16 cellular contexts compared by ENCODE assay signal in genomic region chr9:121185774-121186403, GRCh38. TPM values are rescaled to one million over a fixed set of nuclear protein-coding genes. Genes with fewer than 3 reads are reported as not detected.
DNase-seq lines count a peak whose midpoint lies in the region; ATAC-seq and TF ChIP-seq lines count a peak whose summit lies in the region.
"Had no signal": no experiment of that assay in that cellular context is flagged by ENCODE, and none has a peak within 500 bp of the region (broad histone marks: within the 10 kb centered on the region; RNA-seq: fewer than 3 reads in every experiment).

No MANE protein-coding gene starts in this region.

- DNase-seq in activated naive CD4-positive, alpha-beta T cell treated with anti-CD3 and anti-CD28 coated beads, Interleukin-2, amount 50 U/mL, for 72 hours (ENCODE audit: low spot score in 2 of 2): no peak
- no peak for DNase-seq in activated naive CD4-positive, alpha-beta T cell treated with Interleukin-2 at 50 U/mL for 16 hours
- no peak for DNase-seq in central memory CD8-positive, alpha-beta T cell (ENCODE audit: low spot score in 2 of 2)
- no peak for DNase-seq in stimulated activated naive CD8-positive, alpha-beta T cell treated with anti-CD3 and anti-CD28 coated beads, Interleukin-15, amount 100 ng/mL, for 72 hours
- DNase-seq in pons (ENCODE audit: low spot score): no peak
- no peak for DNase-seq in caudate nucleus (lab: John Stamatoyannopoulos, UW)
- DNase-seq: activated effector memory CD4-positive, alpha-beta T cell treated with Interleukin-2 at 50 U/mL for 16 hours; brain microvascular endothelial cell; DMS 273 treated with DMSO at 0.1 percent for 48 hours; hippocampal formation; NCI-H1092; NCI-H748 treated with DMSO at 0.1 percent for 48 hours; SW 1271 had no signal

- no peak overlapping the region for H3K4me3 ChIP-seq in SU-DHL-6 (ENCODE audit: insufficient read depth, low read length, poor library complexity, severe bottlenecking)
- H3K4me3 ChIP-seq: tibial nerve had no signal

- no peaks in the 10 kb centered on the region for H3K27me3 Mint-ChIP-seq in central memory CD8-positive, alpha-beta T cell
- H3K27me3 Mint-ChIP-seq in stimulated activated naive CD8-positive, alpha-beta T cell treated with anti-CD3 and anti-CD28 coated beads, Interleukin-15, amount 100 ng/mL, for 72 hours: no peaks in the 10 kb centered on the region

- H3K27ac ChIP-seq in SU-DHL-6 (ENCODE audit: low read depth, low read length): peak overlapping the region; percentile 79
- no peak overlapping the region for H3K27ac ChIP-seq in caudate nucleus (ENCODE audit: low read depth, low read length)
- H3K27ac ChIP-seq: brain microvascular endothelial cell, tibial nerve had no signal

- H4K20me1 ChIP-seq in SU-DHL-6 (ENCODE audit: low read depth, low read length): peaks cover 5% of the 10 kb centered on the region

- H3K4me3 Mint-ChIP-seq in central memory CD8-positive, alpha-beta T cell: peak overlapping the region; percentile 9
- H3K4me3 Mint-ChIP-seq in stimulated activated naive CD8-positive, alpha-beta T cell treated with anti-CD3 and anti-CD28 coated beads, Interleukin-15, amount 100 ng/mL, for 72 hours: peak overlapping the region in 1 of 2 donors; percentile 28

- H3K27ac Mint-ChIP-seq in activated naive CD4-positive, alpha-beta T cell treated with anti-CD3 and anti-CD28 coated beads, Interleukin-2, amount 50 U/mL, for 72 hours: peak overlapping the region; percentile 40 to 81
- H3K27ac Mint-ChIP-seq in central memory CD8-positive, alpha-beta T cell (ENCODE audit: low read depth): peak overlapping the region; percentile 68
- peak overlapping the region; percentile 7 to 88 for H3K27ac Mint-ChIP-seq in stimulated activated naive CD8-positive, alpha-beta T cell treated with anti-CD3 and anti-CD28 coated beads, Interleukin-15, amount 100 ng/mL, for 72 hours

- H3K36me3 ChIP-seq in SU-DHL-6 (ENCODE audit: low read length): peaks cover 43% of the 10 kb centered on the region; the same call in 1 of the 2 replicates

- no peak overlapping the region for H3K9ac ChIP-seq in SU-DHL-6 (ENCODE audit: low read length)

- ATAC-seq in activated naive CD4-positive, alpha-beta T cell treated with anti-CD3 and anti-CD28 coated beads, Interleukin-2, amount 50 U/mL, for 72 hours: peak; percentile 22 to 63
- peak; percentile 36 for ATAC-seq in central memory CD8-positive, alpha-beta T cell (replicated peaks; ENCODE audit: extremely low read depth, poor library complexity, severe bottlenecking)
- peak; percentile 71 for ATAC-seq in stimulated activated naive CD8-positive, alpha-beta T cell treated with anti-CD3 and anti-CD28 coated beads, Interleukin-15, amount 100 ng/mL, for 72 hours
- ATAC-seq in GM21717 (IDR thresholded peaks at IDR 0.05; ENCODE audit: unreplicated experiment): no peak

- peaks cover 51% of the 10 kb centered on the region for H3F3A ChIP-seq in SU-DHL-6 (ENCODE audit: insufficient read depth)

- peaks cover 53% of the 10 kb centered on the region for H3K4me1 Mint-ChIP-seq in central memory CD8-positive, alpha-beta T cell
- H3K4me1 Mint-ChIP-seq in stimulated activated naive CD8-positive, alpha-beta T cell treated with anti-CD3 and anti-CD28 coated beads, Interleukin-15, amount 100 ng/mL, for 72 hours: peaks cover 66% of the 10 kb centered on the region

- no peak for TF ChIP-seq CTCF in SU-DHL-6 (IDR thresholded peaks at IDR 0.05; ENCODE audit: insufficient read depth, low read length, poor library complexity, severe bottlenecking)

- no peaks in the 10 kb centered on the region for H3K9me3 ChIP-seq in SU-DHL-6 (ENCODE audit: insufficient read depth, low read length)
- H3K9me3 ChIP-seq: tibial nerve had no signal

- H3K9me2 ChIP-seq in SU-DHL-6 (replicated peaks; ENCODE audit: insufficient read depth, low read length): no peaks in the 10 kb centered on the region

- H3K9me3 Mint-ChIP-seq in activated naive CD4-positive, alpha-beta T cell treated with anti-CD3 and anti-CD28 coated beads, Interleukin-2, amount 50 U/mL, for 72 hours: no peaks in the 10 kb centered on the region
- no peaks in the 10 kb centered on the region for H3K9me3 Mint-ChIP-seq in central memory CD8-positive, alpha-beta T cell
- H3K9me3 Mint-ChIP-seq in stimulated activated naive CD8-positive, alpha-beta T cell treated with anti-CD3 and anti-CD28 coated beads, Interleukin-15, amount 100 ng/mL, for 72 hours: no peaks in the 10 kb centered on the region

- H3K4me2 ChIP-seq in SU-DHL-6 (ENCODE audit: low read depth, low read length, poor library complexity, severe bottlenecking): peak overlapping the region; percentile 24

- H2AFZ ChIP-seq in SU-DHL-6 (ENCODE audit: low read depth, low read length, severe bottlenecking): no peak overlapping the region

- H3K27me3 ChIP-seq in SU-DHL-6 (ENCODE audit: low read length): no peaks in the 10 kb centered on the region
- H3K27me3 ChIP-seq: brain microvascular endothelial cell, tibial nerve had no signal

- H3K36me3 Mint-ChIP-seq in activated naive CD4-positive, alpha-beta T cell treated with anti-CD3 and anti-CD28 coated beads, Interleukin-2, amount 50 U/mL, for 72 hours: peaks cover 0 to 43% of the 10 kb centered on the region in 2 donors
- H3K36me3 Mint-ChIP-seq in central memory CD8-positive, alpha-beta T cell (ENCODE audit: insufficient read depth): peaks cover 48% of the 10 kb centered on the region

- peaks cover 83% of the 10 kb centered on the region for H3K79me2 ChIP-seq in SU-DHL-6 (ENCODE audit: insufficient read depth, low read length)

RNA-seq across cellular contexts. Expression of gene RAB14, which starts 15.8 kb away (rescaled TPM):
- 10 to 100 TPM; 53.2 to 68.4 TPM for total RNA-seq in activated naive CD4-positive, alpha-beta T cell treated with anti-CD3 and anti-CD28 coated beads, Interleukin-2, amount 50 U/mL, for 72 hours
